Comparison of ENCODE assay signal across 1 cellular context in genomic region chrX:115311666-115312065, GRCh38.
TF ChIP-seq lines count a peak whose summit lies in the region.

No MANE protein-coding gene starts in this region.

TF ChIP-seq in SK-N-SH, 30 proteins besides CTCF, POLR2A, EP300 and RAD21 (continued from another document):
- no peak for TF ChIP-seq REST (IDR thresholded peaks at IDR 0.05; ENCODE audit: low read depth, low read length)
- TF ChIP-seq MXI1 (IDR thresholded peaks at IDR 0.05; ENCODE audit: low read depth, low read length) = no peak
- no peak for TF ChIP-seq USF2 (IDR thresholded peaks at IDR 0.05; ENCODE audit: borderline replicate concordance, low read depth, low read length)
- TF ChIP-seq ELF1 (IDR thresholded peaks at IDR 0.05) = no peak
- TF ChIP-seq FOSL2 (IDR thresholded peaks at IDR 0.05; ENCODE audit: borderline replicate concordance, low read depth) = no peak
- no peak for TF ChIP-seq CHD2 (IDR thresholded peaks at IDR 0.05; ENCODE audit: low read length, partially characterized antibody)
